Comparison of ENCODE assay signal across 8 cellular contexts in the genomic region with DNA sequence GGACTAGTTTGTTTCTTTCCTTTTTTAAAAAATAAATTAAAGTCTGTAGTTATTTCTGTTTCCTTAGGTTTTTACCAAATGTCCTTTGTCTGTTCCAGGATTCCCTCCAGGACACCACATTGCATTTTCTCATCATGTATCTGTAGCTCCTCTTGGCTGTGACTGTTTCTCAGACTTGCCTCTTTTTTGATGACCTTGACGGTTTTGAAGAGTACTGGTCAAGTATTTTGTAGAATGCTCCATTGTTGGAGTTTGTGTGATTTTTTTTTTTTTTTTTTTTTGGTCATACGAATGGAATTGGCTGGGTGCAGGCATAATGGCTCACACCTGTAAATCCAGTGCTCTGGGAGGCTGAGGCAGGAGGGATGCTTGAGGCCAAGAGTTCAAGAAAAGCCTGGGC.
"Had no signal": no experiment of that assay in that cellular context is flagged by ENCODE, and none has a peak within 500 bp of the region (broad histone marks: within the 10 kb centered on the region; RNA-seq: fewer than 3 reads in every experiment).

No MANE protein-coding gene starts in this region.

- DNase-seq: GDM1, GF-D8 had no signal

- H3K4me3 ChIP-seq: GM12878 had no signal

- ATAC-seq: GM12878 had no signal

- FAIRE-seq: G401.6, GM12878, GM12891, GM12892, GM18507, GM19239 had no signal
